20 cellular contexts compared by ENCODE assay signal in the genomic region with DNA sequence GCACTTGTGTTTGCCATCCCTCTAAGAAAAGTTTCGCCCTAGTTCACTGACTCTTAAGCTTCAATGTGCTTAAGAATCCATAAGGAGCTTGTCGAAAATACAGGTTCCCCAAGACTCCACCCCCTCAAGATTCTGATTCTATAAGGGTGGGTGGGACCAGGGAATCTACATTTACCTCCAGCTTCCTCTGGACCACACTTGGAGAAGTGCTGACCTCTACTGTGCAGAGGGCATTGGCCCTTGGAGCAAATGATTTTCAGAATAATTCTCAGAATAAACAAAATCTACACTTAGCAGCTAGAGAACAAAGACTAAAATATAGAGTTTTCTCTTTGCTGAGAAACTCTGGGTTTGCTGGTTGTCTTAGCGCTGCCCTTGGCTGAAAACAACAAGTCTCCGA. TPM values are rescaled to one million over a fixed set of nuclear protein-coding genes. Genes with fewer than 3 reads are reported as not detected.
DNase-seq lines count a peak whose midpoint lies in the region; ATAC-seq and TF ChIP-seq lines count a peak whose summit lies in the region.
"Had no signal": no experiment of that assay in that cellular context is flagged by ENCODE, and none has a peak within 500 bp of the region (broad histone marks: within the 10 kb centered on the region; RNA-seq: fewer than 3 reads in every experiment).

No MANE protein-coding gene starts in this region.

- intact Hi-C loops in sciatic nerve (cut with DNase I): loop anchor here (10.0 kb wide), 1 partner anchor 382 kb away; no protein-coding TSS in a partner anchor

- H3K9me3 Mint-ChIP-seq in IgD-negative memory B cell (no peaks in the 10 kb centered on the region), osteocyte (ENCODE audit: unreplicated experiment) (no peaks in the 10 kb centered on the region)
- H3K9me3 Mint-ChIP-seq: activated naive CD4-positive, alpha-beta T cell treated with anti-CD3 and anti-CD28 coated beads for 36 hours had no signal

- no peak for ATAC-seq in GM21515 (IDR thresholded peaks at IDR 0.05; ENCODE audit: unreplicated experiment)
- ATAC-seq in sciatic nerve: no peak
- ATAC-seq: naive thymus-derived CD4-positive, alpha-beta T cell; T-helper 17 cell had no signal

- H3K9me3 ChIP-seq in BLaER1 treated with 17β-estradiol and CSF1 and Interleukin-3, amounts not matched to agents 10 nM and 100 nM (replicated peaks in 1 of 11): no peaks in the 10 kb centered on the region
- H3K9me3 ChIP-seq: right lobe of liver had no signal

- TF ChIP-seq CTCF in coronary artery (IDR thresholded peaks at IDR 0.05) (no peak), osteocyte (IDR thresholded peaks at IDR 0.05) (no peak)

- peaks cover 22 to 70% (median 54%) of the 10 kb centered on the region in 10 experiments for H3K4me1 ChIP-seq in BLaER1 treated with 17β-estradiol and CSF1 and Interleukin-3, amounts not matched to agents 10 nM and 100 nM

- H3K27me3 Mint-ChIP-seq in IgD-negative memory B cell (no peaks in the 10 kb centered on the region), osteocyte (ENCODE audit: unreplicated experiment) (no peaks in the 10 kb centered on the region)
- H3K27me3 Mint-ChIP-seq: CD4-positive, alpha-beta memory T cell; T-helper 17 cell had no signal

- H3K36me3 Mint-ChIP-seq in IgD-negative memory B cell (peaks cover 7% of the 10 kb centered on the region), osteocyte (ENCODE audit: unreplicated experiment) (peaks cover 18% of the 10 kb centered on the region)

- peaks cover 0 to 5% (median 0%) of the 10 kb centered on the region in 11 experiments; a peak in 2 of 22 replicates for H3K27me3 ChIP-seq in BLaER1 treated with 17β-estradiol and CSF1 and Interleukin-3, amounts not matched to agents 10 nM and 100 nM
- H3K27me3 ChIP-seq: right lobe of liver had no signal

- H3K27ac ChIP-seq in BLaER1 treated with 17β-estradiol and CSF1 and Interleukin-3, amounts not matched to agents 10 nM and 100 nM: no peak overlapping the region
- H3K27ac ChIP-seq in coronary artery: no peak overlapping the region
- H3K27ac ChIP-seq: parathyroid adenoma, right lobe of liver, WERI-Rb-1 had no signal

- H3K4me3 Mint-ChIP-seq in IgD-negative memory B cell (peak overlapping the region in 3 of 4 donors; percentile 30 to 72 (median 65)), osteocyte (ENCODE audit: unreplicated experiment) (peak overlapping the region; percentile 56)
- H3K4me3 Mint-ChIP-seq: activated naive CD4-positive, alpha-beta T cell treated with anti-CD3 and anti-CD28 coated beads for 36 hours; CD4-positive, alpha-beta memory T cell; naive thymus-derived CD4-positive, alpha-beta T cell; T-helper 17 cell had no signal

- no peaks in the 10 kb centered on the region for H4K20me1 ChIP-seq in BLaER1 treated with 17β-estradiol and CSF1 and Interleukin-3, amounts not matched to agents 10 nM and 100 nM

- no peak overlapping the region for H3K9ac ChIP-seq in BLaER1 treated with 17β-estradiol and CSF1 and Interleukin-3, amounts not matched to agents 10 nM and 100 nM
- H3K9ac ChIP-seq: parathyroid adenoma had no signal

- DNase-seq in coronary artery (ENCODE audit: low spot score): no peak
- no peak for DNase-seq in osteocyte (ENCODE audit: extremely low spot score, unreplicated experiment)
- no peak for DNase-seq in sciatic nerve (ENCODE audit: low spot score)
- no peak for DNase-seq in NCI-H2107 (lab: John Stamatoyannopoulos, UW)
- DNase-seq: activated CD4-positive, alpha-beta T cell treated with anti-CD3 and anti-CD28 coated beads, Interleukin-2, amount 50 U/mL, for 48 hours; activated naive CD4-positive, alpha-beta T cell treated with anti-CD3 and anti-CD28 coated beads for 36 hours; amygdala; CD4-positive, alpha-beta memory T cell; GOT3; hippocampal formation; naive thymus-derived CD4-positive, alpha-beta T cell; NCI-H2081; right lobe of liver; SHP77 treated with DMSO at 0.1 percent for 48 hours; T-helper 17 cell; WERI-Rb-1 had no signal

- H3K4me3 ChIP-seq in BLaER1 treated with 17β-estradiol and CSF1 and Interleukin-3, amounts not matched to agents 10 nM and 100 nM: no peak overlapping the region
- H3K4me3 ChIP-seq in coronary artery: peak overlapping the region; percentile 12
- H3K4me3 ChIP-seq: right lobe of liver had no signal

- H3K4me1 Mint-ChIP-seq in IgD-negative memory B cell (peaks cover 36 to 44% (median 39%) of the 10 kb centered on the region in 3 donors), osteocyte (ENCODE audit: unreplicated experiment) (peaks cover 77% of the 10 kb centered on the region)

- H3K36me3 ChIP-seq in BLaER1 treated with 17β-estradiol and CSF1 and Interleukin-3, amounts not matched to agents 10 nM and 100 nM: no peaks in the 10 kb centered on the region
- H3K36me3 ChIP-seq: right lobe of liver, WERI-Rb-1 had no signal

- peak overlapping the region in 10 of 11 experiments; percentile 25 to 90 (median 78); a peak in 17 of 22 replicates for H3K4me2 ChIP-seq in BLaER1 treated with 17β-estradiol and CSF1 and Interleukin-3, amounts not matched to agents 10 nM and 100 nM

- H3K27ac Mint-ChIP-seq in IgD-negative memory B cell (no peak overlapping the region), osteocyte (ENCODE audit: unreplicated experiment) (peak overlapping the region; percentile 16)
- H3K27ac Mint-ChIP-seq: activated naive CD4-positive, alpha-beta T cell treated with anti-CD3 and anti-CD28 coated beads for 36 hours; T-helper 17 cell had no signal

RNA-seq across cellular contexts. Expression of a gene that starts 5.0 kb away (rescaled TPM):
- 0.43 TPM for polyA plus RNA-seq in IgD-negative memory B cell
- total RNA-seq in osteocyte (176 and 190 TPM in 2 replicates), sciatic nerve (31.7 TPM)

RNA-seq across cellular contexts. Expression of a gene that starts 8.7 kb away (rescaled TPM):
- polyA plus RNA-seq in IgD-negative memory B cell: 13.2 TPM
- 29.0 and 33.0 TPM in 2 replicates for total RNA-seq in osteocyte
- total RNA-seq in sciatic nerve: 33.8 TPM
